8 cellular contexts compared by ENCODE assay signal in genomic region chr5:56669534-56670483, GRCh38.
A peak's percentile ranks its signal among the peaks of the same experiment; 100 is the strongest.
DNase-seq lines count a peak whose midpoint lies in the region; ATAC-seq and TF ChIP-seq lines count a peak whose summit lies in the region.

No MANE protein-coding gene starts in this region.

- DNase-seq in activated T-cell treated with anti-CD3 and anti-CD28 coated beads for 24 hours (ENCODE audit: low read depth) (peak; percentile 28), activated T-cell treated with anti-CD3 and anti-CD28 coated beads for 4 hours (no peak), NCI-H345 (lab: John Stamatoyannopoulos, UW) (peak; percentile 91), HEK293T (ENCODE audit: extremely low spot score) (no peak)
- peak; percentile 8 for DNase-seq in activated gamma-delta T cell treated with anti-CD3 and anti-CD28 coated beads, Interleukin-2, amount 50 U/mL, for 16 hours (ENCODE audit: low read depth)
- DNase-seq in stimulated activated CD4-positive, alpha-beta T cell treated with anti-CD3 and anti-CD28 coated beads, TNF-alpha, amount 100 ng/mL, for 48 hours (ENCODE audit: low read depth in 3 of 3): peak; percentile 20 to 33 (median 23)

- peaks cover 31% of the 10 kb centered on the region for H3K4me1 ChIP-seq in iPS-20b (ENCODE audit: insufficient read depth, low read length)

- H3K27ac ChIP-seq in iPS-20b (ENCODE audit: low read length): no peak overlapping the region

- peak overlapping the region; percentile 17; the same call in 1 of the 2 replicates for H3K9ac ChIP-seq in iPS-20b (ENCODE audit: low read depth, low read length)

- H3K36me3 ChIP-seq in iPS-20b (ENCODE audit: insufficient read depth, low read depth, low read length): no peaks in the 10 kb centered on the region

- H3K4me3 ChIP-seq in iPS-20b (ENCODE audit: low read length): peak overlapping the region; percentile 12; the same call in 1 of the 2 replicates

- no peaks in the 10 kb centered on the region for H3K9me3 ChIP-seq in iPS-20b (ENCODE audit: insufficient read depth, low read depth, low read length)

- CTCF ChIA-PET in HEK293T (lab: Yijun Ruan, JAX): no interaction called here

- peak; percentile 97 for ATAC-seq in HG03039 (IDR thresholded peaks at IDR 0.05; ENCODE audit: unreplicated experiment)

- POLR2A ChIA-PET in HEK293T (lab: Yijun Ruan, JAX): no interaction called here

- 0 out of 2 replicates have a peak, but pooled peaks cover 3% of the 10 kb centered on the region for H3K27me3 ChIP-seq in iPS-20b (ENCODE audit: insufficient read depth, low read length)

TF ChIP-seq in HEK293T, 16 proteins besides CTCF, POLR2A, EP300 and RAD21:
- no peak for TF ChIP-seq PKNOX1 (IDR thresholded peaks at IDR 0.05)
- TF ChIP-seq LEF1 (IDR thresholded peaks at IDR 0.05; ENCODE audit: borderline replicate concordance): no peak
- TF ChIP-seq ZNF384 (IDR thresholded peaks at IDR 0.05): no peak
- no peak for TF ChIP-seq BHLHE40 (IDR thresholded peaks at IDR 0.05; ENCODE audit: borderline replicate concordance)
- TF ChIP-seq CTBP1 (IDR thresholded peaks at IDR 0.05; ENCODE audit: borderline replicate concordance): no peak
- no peak for TF ChIP-seq ELF4 (IDR thresholded peaks at IDR 0.05)
- TF ChIP-seq SP1 (IDR thresholded peaks at IDR 0.05): no peak
- no peak for TF ChIP-seq TARDBP (IDR thresholded peaks at IDR 0.05)
- TF ChIP-seq FOXM1 (IDR thresholded peaks at IDR 0.05; ENCODE audit: borderline replicate concordance): no peak
- no peak for TF ChIP-seq ARNT (IDR thresholded peaks at IDR 0.05)
- no peak for TF ChIP-seq HDGF (IDR thresholded peaks at IDR 0.05; ENCODE audit: borderline replicate concordance)
- TF ChIP-seq L3MBTL2 (conservative IDR thresholded peaks at IDR 0.05): no peak
- no peak for TF ChIP-seq FOXK2 (IDR thresholded peaks at IDR 0.05)
TF ChIP-seq in HEK293T: peak in this region for 0.

Comparison
In these comparisons a context has a peak if more than half of its experiments do, and no peak if none do; other contexts are left out.
1. DNase-seq: peak in activated T-cell treated with anti-CD3 and anti-CD28 coated beads for 24 hours (single experiment), NCI-H345 (single experiment), activated gamma-delta T cell treated with anti-CD3 and anti-CD28 coated beads, Interleukin-2, amount 50 U/mL, for 16 hours (single experiment) and stimulated activated CD4-positive, alpha-beta T cell treated with anti-CD3 and anti-CD28 coated beads, TNF-alpha, amount 100 ng/mL, for 48 hours (3 of 3); none in activated T-cell treated with anti-CD3 and anti-CD28 coated beads for 4 hours (single experiment) and HEK293T (single experiment).